8 cellular contexts compared by ENCODE assay signal in the genomic region with DNA sequence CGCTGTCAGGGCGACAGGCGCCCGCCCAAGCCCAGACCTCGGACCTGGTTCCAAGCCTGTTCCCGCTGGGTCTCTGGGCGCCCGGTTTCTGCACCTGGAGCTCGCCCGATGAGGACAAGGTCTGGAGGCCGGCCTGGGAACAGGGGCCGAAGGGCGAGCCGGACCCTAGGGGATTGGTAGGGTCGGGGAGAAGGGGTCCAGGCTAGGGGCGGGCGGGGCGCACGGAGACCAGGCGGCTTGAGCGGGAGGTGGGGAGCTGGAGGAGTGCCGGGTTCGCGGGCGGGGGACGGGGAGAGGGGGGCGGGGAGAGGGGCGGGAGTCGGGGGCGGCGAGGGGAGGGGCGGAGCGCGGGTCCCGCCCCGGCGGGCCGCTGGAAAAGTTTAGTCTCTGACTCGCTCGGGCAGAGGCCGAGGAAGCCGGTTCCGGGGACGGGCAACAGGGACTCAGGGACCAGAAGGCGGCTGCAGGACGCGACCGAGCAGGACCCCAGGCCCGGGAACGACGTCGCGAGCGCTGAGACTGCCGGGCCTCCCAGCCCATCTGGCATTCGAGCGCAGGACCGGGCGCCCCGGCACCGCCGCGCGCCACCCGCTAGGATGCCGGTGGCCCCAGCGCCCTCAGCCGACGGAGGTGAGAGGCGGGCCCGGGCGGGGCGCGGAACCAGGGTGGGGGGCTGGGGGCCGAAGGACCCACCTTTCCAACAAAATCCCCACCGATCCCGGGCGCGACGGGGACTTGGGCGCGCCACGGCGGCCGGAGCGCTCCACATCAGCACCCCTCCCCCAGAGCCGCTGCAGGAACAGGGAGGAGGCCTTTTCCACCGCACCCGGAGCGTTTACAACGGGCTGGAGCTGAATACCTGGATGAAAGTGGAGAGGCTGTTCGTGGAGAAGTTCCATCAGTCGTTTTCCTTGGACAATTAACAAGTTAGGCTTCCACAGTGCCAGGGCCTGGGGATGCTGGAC. TPM values are rescaled to one million over a fixed set of nuclear protein-coding genes. Genes with fewer than 3 reads are reported as not detected.
DNase-seq lines count a peak whose midpoint lies in the region; ATAC-seq and TF ChIP-seq lines count a peak whose summit lies in the region.

Gene S1PR3, plus strand, starts transcription at position 403 of the 965 bp plus-strand sequence. CDS start 9,733 bp downstream, outside the sequence.

- no peak within 1 kb of the TSS for H3K9ac ChIP-seq in parathyroid adenoma

- peak within 1 kb of the TSS; percentile 86 for H3K4me2 ChIP-seq in parathyroid adenoma (ENCODE audit: low read length)

- H3K4me1 ChIP-seq in cardiac muscle cell (ENCODE audit: low read depth), result peaks cover 14% of the 10 kb centered on the region
- no peaks in the 10 kb centered on the region for H3K4me1 ChIP-seq in parathyroid adenoma

- peaks cover 34% of the 10 kb centered on the region for H3K27me3 Mint-ChIP-seq in activated T-helper 1 cell treated with anti-CD3 and anti-CD28 coated beads, Interleukin-12 subunit alpha, Interleukin-12 subunit beta, Interleukin-2, Interleukin-4 antibody, amounts not matched to agents 30 ng/mL and 10 ng/mL and 1 ng/mL, durations not matched to agents 14 hours and 24 hours and 36 hours (ENCODE audit: insufficient read depth)

- peak; percentile 24 to 35 for DNase-seq in activated CD4-positive, alpha-beta T cell treated with anti-CD3 and anti-CD28 coated beads for 4 hours
- DNase-seq in activated CD4-positive, alpha-beta T cell treated with anti-CD3 and anti-CD28 coated beads, Interleukin-2, amount 50 U/mL, for 1 hour, result no peak
- DNase-seq in activated T-helper 1 cell treated with anti-CD3 and anti-CD28 coated beads, Interleukin-12 subunit alpha, Interleukin-12 subunit beta, Interleukin-2, Interleukin-4 antibody, amounts not matched to agents 30 ng/mL and 10 ng/mL and 1 ng/mL, durations not matched to agents 14 hours and 24 hours and 36 hours (ENCODE audit: low spot score), result no peak
- DNase-seq in cardiac muscle cell (ENCODE audit: low read depth in 1 of 2, low spot score in 1 of 2) (peak; percentile 52 to 81), NCI-H128 (lab: John Stamatoyannopoulos, UW; ENCODE audit: unreplicated experiment) (no peak)

- H2AFZ ChIP-seq in parathyroid adenoma, result peak within 1 kb of the TSS; percentile 38

- peak within 1 kb of the TSS; percentile 68 for H3K4me3 Mint-ChIP-seq in activated T-helper 1 cell treated with anti-CD3 and anti-CD28 coated beads, Interleukin-12 subunit alpha, Interleukin-12 subunit beta, Interleukin-2, Interleukin-4 antibody, amounts not matched to agents 30 ng/mL and 10 ng/mL and 1 ng/mL, durations not matched to agents 14 hours and 24 hours and 36 hours

- no peaks in the 10 kb centered on the region for H3K79me2 ChIP-seq in parathyroid adenoma

- H3K36me3 ChIP-seq in cardiac muscle cell, result no peaks in the 10 kb centered on the region
- no peaks in the 10 kb centered on the region for H3K36me3 ChIP-seq in parathyroid adenoma (ENCODE audit: control insufficient read depth, insufficient read depth, low read length)

- intact Hi-C loops in activated T-helper 1 cell treated with anti-CD3 and anti-CD28 coated beads, Interleukin-12 subunit alpha, Interleukin-12 subunit beta, Interleukin-2, Interleukin-4 antibody, amounts not matched to agents 30 ng/mL and 10 ng/mL and 1 ng/mL, durations not matched to agents 14 hours and 24 hours and 36 hours (cut with micrococcal nuclease), result no loop called here

- no peaks in the 10 kb centered on the region for H3K27me3 ChIP-seq in cardiac muscle cell
- H3K27me3 ChIP-seq in parathyroid adenoma (ENCODE audit: control insufficient read depth, insufficient read depth, low read length), result no peaks in the 10 kb centered on the region

- no peaks in the 10 kb centered on the region for H3K9me3 ChIP-seq in cardiac muscle cell (ENCODE audit: low read depth)
- no peaks in the 10 kb centered on the region for H3K9me3 ChIP-seq in parathyroid adenoma (ENCODE audit: control insufficient read depth, low read length)

- no peak for ATAC-seq in HG02763 (IDR thresholded peaks at IDR 0.05; ENCODE audit: unreplicated experiment)
- ATAC-seq in HG03565 (IDR thresholded peaks at IDR 0.05; ENCODE audit: unreplicated experiment), result no peak

- no peaks in the 10 kb centered on the region for H3K9me3 Mint-ChIP-seq in activated T-helper 1 cell treated with anti-CD3 and anti-CD28 coated beads, Interleukin-12 subunit alpha, Interleukin-12 subunit beta, Interleukin-2, Interleukin-4 antibody, amounts not matched to agents 30 ng/mL and 10 ng/mL and 1 ng/mL, durations not matched to agents 14 hours and 24 hours and 36 hours

- H3K4me3 ChIP-seq in cardiac muscle cell, result peak within 1 kb of the TSS; percentile 74
- peak within 1 kb of the TSS; percentile 53 for H3K4me3 ChIP-seq in parathyroid adenoma (ENCODE audit: low read depth, low read length)

- no peaks in the 10 kb centered on the region for H3K36me3 Mint-ChIP-seq in activated T-helper 1 cell treated with anti-CD3 and anti-CD28 coated beads, Interleukin-12 subunit alpha, Interleukin-12 subunit beta, Interleukin-2, Interleukin-4 antibody, amounts not matched to agents 30 ng/mL and 10 ng/mL and 1 ng/mL, durations not matched to agents 14 hours and 24 hours and 36 hours (ENCODE audit: low read depth)

- no peak within 1 kb of the TSS for H3K27ac Mint-ChIP-seq in activated T-helper 1 cell treated with anti-CD3 and anti-CD28 coated beads, Interleukin-12 subunit alpha, Interleukin-12 subunit beta, Interleukin-2, Interleukin-4 antibody, amounts not matched to agents 30 ng/mL and 10 ng/mL and 1 ng/mL, durations not matched to agents 14 hours and 24 hours and 36 hours

- TF ChIP-seq CTCF in cardiac muscle cell (IDR thresholded peaks at IDR 0.05; ENCODE audit: low read depth, low read length) (peak; percentile 14), parathyroid adenoma (IDR thresholded peaks at IDR 0.05) (no peak)

- H3K4me1 Mint-ChIP-seq in activated T-helper 1 cell treated with anti-CD3 and anti-CD28 coated beads, Interleukin-12 subunit alpha, Interleukin-12 subunit beta, Interleukin-2, Interleukin-4 antibody, amounts not matched to agents 30 ng/mL and 10 ng/mL and 1 ng/mL, durations not matched to agents 14 hours and 24 hours and 36 hours (ENCODE audit: low read depth), result peaks cover 19% of the 10 kb centered on the region

- H3K27ac ChIP-seq in cardiac muscle cell (peak within 1 kb of the TSS; percentile 29), parathyroid adenoma (no peak within 1 kb of the TSS)

RNA-seq across cellular contexts. Expression of gene S1PR3, which starts in this region (rescaled TPM):
- total RNA-seq in activated T-helper 1 cell treated with anti-CD3 and anti-CD28 coated beads, Interleukin-12 subunit alpha, Interleukin-12 subunit beta, Interleukin-2, Interleukin-4 antibody, amounts not matched to agents 30 ng/mL and 10 ng/mL and 1 ng/mL, durations not matched to agents 14 hours and 24 hours and 36 hours, result 3.0 and 3.3 TPM in 2 replicates
- 11.3 and 15.5 TPM in 2 replicates for total RNA-seq in cardiac muscle cell
- polyA plus RNA-seq in cardiac muscle cell, result 7.4 and 10.9 TPM in 2 replicates

Comparison
In these comparisons a context has a peak if more than half of its experiments do, and no peak if none do; other contexts are left out.
1. DNase-seq: peak in activated CD4-positive, alpha-beta T cell treated with anti-CD3 and anti-CD28 coated beads for 4 hours (2 of 2) and cardiac muscle cell (2 of 2); none in activated CD4-positive, alpha-beta T cell treated with anti-CD3 and anti-CD28 coated beads, Interleukin-2, amount 50 U/mL, for 1 hour (single experiment), activated T-helper 1 cell treated with anti-CD3 and anti-CD28 coated beads, Interleukin-12 subunit alpha, Interleukin-12 subunit beta, Interleukin-2, Interleukin-4 antibody, amounts not matched to agents 30 ng/mL and 10 ng/mL and 1 ng/mL, durations not matched to agents 14 hours and 24 hours and 36 hours (single experiment) and NCI-H128 (single experiment).